16 cellular contexts compared by ENCODE assay signal in genomic region chr2:22011048-22011447, GRCh38.
DNase-seq lines count a peak whose midpoint lies in the region; ATAC-seq and TF ChIP-seq lines count a peak whose summit lies in the region.
"Had no signal": no experiment of that assay in that cellular context is flagged by ENCODE, and none has a peak within 500 bp of the region (broad histone marks: within the 10 kb centered on the region; RNA-seq: fewer than 3 reads in every experiment).

No MANE protein-coding gene starts in this region.

- H4K20me1 ChIP-seq in neural cell (ENCODE audit: insufficient read depth), result no peaks in the 10 kb centered on the region
- H4K20me1 ChIP-seq: BLaER1 treated with 17β-estradiol and CSF1 and Interleukin-3, amounts not matched to agents 10 nM and 100 nM had no signal

- no peak for TF ChIP-seq CTCF in neural cell (IDR thresholded peaks at IDR 0.05; ENCODE audit: poor library complexity, severe bottlenecking)

- H3K9ac ChIP-seq in neural cell (ENCODE audit: low read length), result no peak overlapping the region
- H3K9ac ChIP-seq: BLaER1 treated with 17β-estradiol and CSF1 and Interleukin-3, amounts not matched to agents 10 nM and 100 nM had no signal

- no peak overlapping the region for H3K4me2 ChIP-seq in neural cell (ENCODE audit: low read length)
- H3K4me2 ChIP-seq: A549; BLaER1 treated with 17β-estradiol and CSF1 and Interleukin-3, amounts not matched to agents 10 nM and 100 nM had no signal

- TF ChIP-seq RAD21 in neural cell (conservative IDR thresholded peaks at IDR 0.05), result no peak

- H3K36me3 ChIP-seq in neural cell (ENCODE audit: insufficient read depth, low read length), result no peaks in the 10 kb centered on the region
- H3K36me3 ChIP-seq: BLaER1 treated with 17β-estradiol and CSF1 and Interleukin-3, amounts not matched to agents 10 nM and 100 nM had no signal

- no peak overlapping the region for H3K27ac ChIP-seq in neural cell (ENCODE audit: low read length)
- H3K27ac ChIP-seq: 22Rv1; A549; BLaER1 treated with 17β-estradiol and CSF1 and Interleukin-3, amounts not matched to agents 10 nM and 100 nM; C4-2B had no signal

- H3F3A ChIP-seq in neural cell (ENCODE audit: insufficient read depth, low read length, poor library complexity, severe bottlenecking), result no peaks in the 10 kb centered on the region

- ATAC-seq in GM21737 (IDR thresholded peaks at IDR 0.05; ENCODE audit: unreplicated experiment) (no peak), GM18868 (IDR thresholded peaks at IDR 0.05; ENCODE audit: unreplicated experiment) (no peak)
- ATAC-seq: A549; CD8-positive, alpha-beta T cell had no signal

- H3K9me2 ChIP-seq in neural cell (ENCODE audit: insufficient read depth, low read length), result no peaks in the 10 kb centered on the region

- no peak overlapping the region for H2AFZ ChIP-seq in neural cell (ENCODE audit: low read depth, low read length)

- peak; percentile 21 for DNase-seq in NCI-H2171 treated with DMSO at 0.1 percent for 48 hours (lab: John Stamatoyannopoulos, UW)
- DNase-seq in NCI-H2171 (lab: John Stamatoyannopoulos, UW), result no peak
- DNase-seq: AML-193; Caco-2; Calu3; CD4-positive, alpha-beta T cell; CD8-positive, alpha-beta T cell; DMS79 treated with DMSO at 0.1 percent for 48 hours; GF-D8 had no signal

- TF ChIP-seq EP300 in neural cell (conservative IDR thresholded peaks at IDR 0.05; ENCODE audit: poor library complexity, severe bottlenecking), result peak; percentile 99

- no peak overlapping the region for H3K4me3 ChIP-seq in neural cell (ENCODE audit: low read length)
- H3K4me3 ChIP-seq: A549; BLaER1 treated with 17β-estradiol and CSF1 and Interleukin-3, amounts not matched to agents 10 nM and 100 nM had no signal

- no peaks in the 10 kb centered on the region for H3K79me2 ChIP-seq in neural cell (replicated peaks; ENCODE audit: insufficient read depth, low read length)

- H3K27me3 ChIP-seq in neural cell (ENCODE audit: insufficient read depth, low read depth, low read length), result no peaks in the 10 kb centered on the region
- H3K27me3 ChIP-seq: BLaER1 treated with 17β-estradiol and CSF1 and Interleukin-3, amounts not matched to agents 10 nM and 100 nM had no signal

- no peaks in the 10 kb centered on the region for H3K9me3 ChIP-seq in neural cell (ENCODE audit: low read length)
- H3K9me3 ChIP-seq: BLaER1 treated with 17β-estradiol and CSF1 and Interleukin-3, amounts not matched to agents 10 nM and 100 nM; Caco-2 had no signal

TF ChIP-seq in neural cell, 6 proteins besides CTCF, POLR2A, EP300 and RAD21:
- TF ChIP-seq REST (IDR thresholded peaks at IDR 0.05; ENCODE audit: borderline replicate concordance) (no peak), POLR2AphosphoS5 (IDR thresholded peaks at IDR 0.05) (peak; percentile 99), EZH2 (IDR thresholded peaks at IDR 0.05; ENCODE audit: borderline replicate concordance, insufficient read depth, low read length, poor library complexity, severe bottlenecking) (no peak), SMC3 (conservative IDR thresholded peaks at IDR 0.05; ENCODE audit: poor library complexity) (no peak), MXI1 (conservative IDR thresholded peaks at IDR 0.05; ENCODE audit: poor library complexity, severe bottlenecking) (no peak), TAF1 (IDR thresholded peaks at IDR 0.05; ENCODE audit: low read depth) (no peak)
